ENCODE assay signal across 7 cellular contexts in genomic region chr12:109093022-109093918, GRCh38. TPM values are rescaled to one million over a fixed set of nuclear protein-coding genes. Genes with fewer than 3 reads are reported as not detected.
DNase-seq lines count a peak whose midpoint lies in the region; ATAC-seq and TF ChIP-seq lines count a peak whose summit lies in the region.

Gene ALKBH2 (minus strand): TSS chr12:109093472. CDS start chr12:109092786, 686 bp downstream.

- H3K79me2 ChIP-seq in hepatocyte = peaks cover 22% of the 10 kb centered on the region

- H4K20me1 ChIP-seq in hepatocyte (ENCODE audit: insufficient read depth, poor library complexity, severe bottlenecking) = no peaks in the 10 kb centered on the region

- peaks cover 16% of the 10 kb centered on the region for H3K4me1 ChIP-seq in hepatocyte (ENCODE audit: insufficient read depth)

- H3K27me3 ChIP-seq in hepatocyte = no peaks in the 10 kb centered on the region

- H3K4me3 ChIP-seq in astrocyte of the cerebellum (ENCODE audit: low read depth, low read length) (peak within 1 kb of the TSS; percentile 50), hepatocyte (peak within 1 kb of the TSS; percentile 35), retinal pigment epithelial cell (ENCODE audit: low read length) (peak within 1 kb of the TSS; percentile 59)

- peak; percentile 90 for DNase-seq in NCI-H2029 (lab: John Stamatoyannopoulos, UW)
- DNase-seq in T-helper 22 cell (ENCODE audit: low read depth) = peak; percentile 92
- DNase-seq in astrocyte of the cerebellum (ENCODE audit: low read depth) = peak; percentile 62
- DNase-seq in hepatocyte (ENCODE audit: low spot score) = peak; percentile 96
- peak; percentile 63 for DNase-seq in retinal pigment epithelial cell (ENCODE audit: low read depth)

- WGBS in hepatocyte (ENCODE audit: low lambda C conversion rate, missing lambda C conversion rate) = 18% methylated on average over 45 of the region's 45 CpGs

- ATAC-seq in GM18499 (IDR thresholded peaks at IDR 0.05; ENCODE audit: insufficient read depth, unreplicated experiment) (peak; percentile 36), HG02973 (IDR thresholded peaks at IDR 0.05; ENCODE audit: unreplicated experiment) (peak; percentile 61)

- peak within 1 kb of the TSS; percentile 79 for H3K4me2 ChIP-seq in hepatocyte

- H3K9me2 ChIP-seq in hepatocyte (replicated peaks; ENCODE audit: insufficient read depth) = no peaks in the 10 kb centered on the region

- peak within 1 kb of the TSS; percentile 93 for H2AFZ ChIP-seq in hepatocyte

- no peaks in the 10 kb centered on the region for H3K9me3 ChIP-seq in hepatocyte (ENCODE audit: low read depth)

- TF ChIP-seq CTCF in astrocyte of the cerebellum (IDR thresholded peaks at IDR 0.05; ENCODE audit: low read depth, low read length, missing control alignments) = peak; percentile 98
- peak; percentile 97 for TF ChIP-seq CTCF in hepatocyte (IDR thresholded peaks at IDR 0.05; ENCODE audit: poor library complexity)
- peak; percentile 95 for TF ChIP-seq CTCF in retinal pigment epithelial cell (conservative IDR thresholded peaks at IDR 0.05; ENCODE audit: low read depth, low read length)

- H3K27ac ChIP-seq in hepatocyte = peak within 1 kb of the TSS; percentile 38

- in situ Hi-C loops in astrocyte of the cerebellum (cut with HindIII; ENCODE audit: low sequenced_read_pairs) = no loop called here

- H3K36me3 ChIP-seq in hepatocyte (replicated peaks; ENCODE audit: insufficient read depth, low read depth) = no peaks in the 10 kb centered on the region

RNA-seq across cellular contexts. Expression of gene ALKBH2, which starts in this region (rescaled TPM):
- total RNA-seq in hepatocyte = 10.1 and 14.0 TPM in 2 replicates
- polyA plus RNA-seq in hepatocyte = 18.6 and 22.1 TPM in 2 replicates

Comparison
In these comparisons a context has a peak if more than half of its experiments do, and no peak if none do; other contexts are left out.
1. Peak in every context shown above with its lines: DNase-seq, ATAC-seq, H3K4me3 ChIP-seq and H3K27ac ChIP-seq.